ENCODE assay signal across 25 cellular contexts in genomic region chr1:182567629-182568028, GRCh38. TPM values are rescaled to one million over a fixed set of nuclear protein-coding genes. Genes with fewer than 3 reads are reported as not detected.
"Had no signal": no experiment of that assay in that cellular context is flagged by ENCODE, and none has a peak within 500 bp of the region (broad histone marks: within the 10 kb centered on the region; RNA-seq: fewer than 3 reads in every experiment).

No MANE protein-coding gene starts in this region.

- DNase-seq: IMR-90, Kasumi-1, KG1, MM.1S, NCI-H1092 treated with DMSO at 0.1 percent for 48 hours, NCI-H1436, NCI-H187, NCI-H2029, NCI-H2081 treated with DMSO at 0.1 percent for 48 hours, NCI-H2171, NCI-H226, NCI-H446, NCI-H510A, NCI-H524 treated with DMSO at 0.1 percent for 48 hours, NCI-H69, NCI-H774, PC-9, Peyer's patch, SHP77 treated with DMSO at 0.1 percent for 48 hours, SJCRH30 had no signal

- H2AFZ ChIP-seq: PC-9 had no signal

- H3K4me1 ChIP-seq: Peyer's patch had no signal

- H3K36me3 ChIP-seq: Peyer's patch, SJCRH30 had no signal

- H3K9me3 ChIP-seq: Peyer's patch, SJCRH30 had no signal

- H3K27me3 ChIP-seq: Peyer's patch, SJCRH30 had no signal

- H3K4me2 ChIP-seq: PC-9 had no signal

- FAIRE-seq: HepG2 had no signal

- ATAC-seq: HepG2, Right ventricle myocardium inferior, SK-N-SH treated with all-trans-retinoic acid at 6 μM for 48 hours had no signal

- H3K27ac ChIP-seq: PC-9, Peyer's patch, SJCRH30 had no signal

- H3K4me3 ChIP-seq: PC-9, Peyer's patch, SJCRH30 had no signal

RNA-seq across cellular contexts. Expression of gene RGS16, which starts 36.6 kb away (rescaled TPM):
- total RNA-seq: HepG2, HT1080, M059J, PC-9 had no signal
